Comparison of ENCODE assay signal across 13 cellular contexts in the genomic region with DNA sequence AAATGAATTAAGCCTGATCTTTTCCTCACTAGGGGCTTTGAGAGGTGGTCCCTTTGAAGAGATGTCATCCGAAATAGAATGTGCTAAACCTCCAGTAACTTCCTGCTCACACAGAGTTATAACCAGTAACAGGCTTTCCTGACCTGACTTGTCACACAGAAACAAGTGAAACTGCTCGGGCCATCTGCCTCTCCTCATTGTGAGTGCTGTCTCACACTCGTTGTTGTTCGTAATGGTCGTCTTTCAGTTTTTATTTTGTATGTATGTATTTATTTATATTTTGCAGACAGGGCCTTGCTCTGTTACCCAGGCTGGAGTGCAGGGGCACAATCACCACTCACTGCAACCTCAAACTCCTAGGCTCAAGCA. TPM values are rescaled to one million over a fixed set of nuclear protein-coding genes. Genes with fewer than 3 reads are reported as not detected.
A peak's percentile ranks its signal among the peaks of the same experiment; 100 is the strongest.
DNase-seq lines count a peak whose midpoint lies in the region; ATAC-seq, FAIRE-seq and TF ChIP-seq lines count a peak whose summit lies in the region.
"Had no signal": no experiment of that assay in that cellular context is flagged by ENCODE, and none has a peak within 500 bp of the region (broad histone marks: within the 10 kb centered on the region; RNA-seq: fewer than 3 reads in every experiment).

No MANE protein-coding gene starts in this region.

- no peak for TF ChIP-seq RAD21 in SK-N-SH (IDR thresholded peaks at IDR 0.05; ENCODE audit: low read length)

- WGBS in SK-N-SH (ENCODE audit: low lambda C conversion rate) = 58% methylated on average over 5 of the region's 5 CpGs

- ATAC-seq in SK-N-SH treated with all-trans-retinoic acid at 6 μM for 48 hours = no peak
- ATAC-seq in RWPE2 (ENCODE audit: low read depth) = no peak

- peaks cover 11 to 25% of the 10 kb centered on the region in 2 experiments; a peak in 3 of 4 replicates for H3K4me1 ChIP-seq in SK-N-SH (ENCODE audit: control insufficient read depth in 1 of 2, insufficient read depth in 2 of 2, low read depth in 1 of 2, low read length in 1 of 2)
- peaks cover 9% of the 10 kb centered on the region for H3K4me1 ChIP-seq in RWPE2 (ENCODE audit: insufficient read depth, poor library complexity, severe bottlenecking)

- H3K9me2 ChIP-seq in SK-N-SH = no peaks in the 10 kb centered on the region

- H3K4me3 ChIP-seq in SK-N-SH (ENCODE audit: low read depth in 2 of 2, low read length in 1 of 2) (no peak overlapping the region), RWPE2 (ENCODE audit: severe bottlenecking) (no peak overlapping the region)
- H3K4me3 ChIP-seq: HAP-1 had no signal

- no peak for DNase-seq in SK-N-SH
- peak; percentile 20 for DNase-seq in RWPE2 (ENCODE audit: low spot score)
- peak; percentile 40 for DNase-seq in medulla oblongata (ENCODE audit: extremely low spot score)
- DNase-seq in substantia nigra (lab: John Stamatoyannopoulos, UW) = no peak
- no peak for DNase-seq in COR-L47 (lab: John Stamatoyannopoulos, UW)
- DNase-seq in stimulated activated CD4-positive, alpha-beta T cell treated with anti-CD3 and anti-CD28 coated beads, Interleukin-15, amount 100 ng/mL, for 24 hours = no peak
- DNase-seq in GM12891 (ENCODE audit: insufficient read length, low spot score) = no peak
- DNase-seq: activated CD4-positive, alpha-beta T cell treated with anti-CD3 and anti-CD28 coated beads for 1 hour; NCI-H2081 treated with DMSO at 0.1 percent for 48 hours had no signal

- POLR2A ChIA-PET in SK-N-SH (lab: Yijun Ruan, JAX) = no interaction called here

- H3K27ac ChIP-seq in SK-N-SH (ENCODE audit: low read depth in 2 of 2, low read length in 1 of 2) (no peak overlapping the region), RWPE2 (ENCODE audit: poor library complexity, severe bottlenecking) (no peak overlapping the region), substantia nigra (ENCODE audit: low read depth, low read length, poor library complexity, severe bottlenecking) (peak overlapping the region; percentile 83)

- H4K20me1 ChIP-seq in SK-N-SH (ENCODE audit: insufficient read depth) = no peaks in the 10 kb centered on the region

- no peak overlapping the region for H2AFZ ChIP-seq in SK-N-SH (ENCODE audit: low read depth)

- no peak for FAIRE-seq in GM12891 (lab: Jason Lieb, UNC)
- FAIRE-seq: islet of Langerhans had no signal

- no peak for TF ChIP-seq POLR2A in GM12891 (IDR thresholded peaks at IDR 0.05; ENCODE audit: low read depth, low read length)

- H3K36me3 ChIP-seq in SK-N-SH (replicated peaks in 1 of 2; ENCODE audit: control insufficient read depth in 1 of 2, insufficient read depth in 2 of 2, low read length in 1 of 2) (no peaks in the 10 kb centered on the region), RWPE2 (ENCODE audit: low read depth) (no peaks in the 10 kb centered on the region)
- H3K36me3 ChIP-seq: HAP-1 had no signal

- no peak overlapping the region for H3K9ac ChIP-seq in SK-N-SH

- no peak for TF ChIP-seq CTCF in SK-N-SH (IDR thresholded peaks at IDR 0.05)
- no peak for TF ChIP-seq CTCF in RWPE2 (IDR thresholded peaks at IDR 0.05; ENCODE audit: poor library complexity, severe bottlenecking)

- H3K27me3 ChIP-seq in SK-N-SH (ENCODE audit: insufficient read depth) (no peaks in the 10 kb centered on the region), RWPE2 (ENCODE audit: insufficient read depth, poor library complexity, severe bottlenecking) (no peaks in the 10 kb centered on the region)

- CTCF ChIA-PET in SK-N-SH (lab: Yijun Ruan, JAX) = interaction anchor here (0.6 to 8.2 kb wide), 4 partner anchors 15 to 93 kb away, joined by 3 to 68 read pairs (median 15); no protein-coding TSS in a partner anchor

- no peaks in the 10 kb centered on the region for H3K79me2 ChIP-seq in SK-N-SH (ENCODE audit: insufficient read depth)

- no peaks in the 10 kb centered on the region for H3K9me3 ChIP-seq in SK-N-SH
- H3K9me3 ChIP-seq in RWPE2 (ENCODE audit: severe bottlenecking) = no peaks in the 10 kb centered on the region
- H3K9me3 ChIP-seq: HAP-1 had no signal

- no peak for TF ChIP-seq EP300 in SK-N-SH (IDR thresholded peaks at IDR 0.05; ENCODE audit: borderline replicate concordance in 1 of 2, low read depth in 1 of 2, low read length in 1 of 2)

- peak overlapping the region; percentile 30; the same call in 1 of the 2 replicates for H3K4me2 ChIP-seq in SK-N-SH

- no peaks in the 10 kb centered on the region for H3F3A ChIP-seq in SK-N-SH (replicated peaks; ENCODE audit: insufficient read depth)

TF ChIP-seq in SK-N-SH, 30 proteins besides CTCF, POLR2A, EP300 and RAD21 (continues in another document):
- TF ChIP-seq MEF2A (IDR thresholded peaks at IDR 0.05; ENCODE audit: borderline replicate concordance, low read depth) = no peak
- TF ChIP-seq RCOR1 (IDR thresholded peaks at IDR 0.05; ENCODE audit: low read length) = no peak
- TF ChIP-seq, protein P1, sequence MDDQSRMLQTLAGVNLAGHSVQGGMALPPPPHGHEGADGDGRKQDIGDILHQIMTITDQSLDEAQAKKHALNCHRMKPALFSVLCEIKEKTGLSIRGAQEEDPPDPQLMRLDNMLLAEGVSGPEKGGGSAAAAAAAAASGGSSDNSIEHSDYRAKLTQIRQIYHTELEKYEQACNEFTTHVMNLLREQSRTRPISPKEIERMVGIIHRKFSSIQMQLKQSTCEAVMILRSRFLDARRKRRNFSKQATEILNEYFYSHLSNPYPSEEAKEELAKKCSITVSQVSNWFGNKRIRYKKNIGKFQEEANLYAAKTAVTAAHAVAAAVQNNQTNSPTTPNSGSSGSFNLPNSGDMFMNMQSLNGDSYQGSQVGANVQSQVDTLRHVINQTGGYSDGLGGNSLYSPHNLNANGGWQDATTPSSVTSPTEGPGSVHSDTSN (IDR thresholded peaks at IDR 0.05) = no peak
- TF ChIP-seq TEAD4 (IDR thresholded peaks at IDR 0.05; ENCODE audit: borderline replicate concordance, insufficient read depth) = no peak
- TF ChIP-seq SIN3A (IDR thresholded peaks at IDR 0.05; ENCODE audit: borderline replicate concordance, low read depth, low read length) = no peak
- no peak for TF ChIP-seq JUND (IDR thresholded peaks at IDR 0.05)
- TF ChIP-seq TCF12 (IDR thresholded peaks at IDR 0.05) = no peak
- TF ChIP-seq EZH2phosphoT487 (IDR thresholded peaks at IDR 0.05; ENCODE audit: borderline replicate concordance, low read depth) = no peak
- TF ChIP-seq RXRA (IDR thresholded peaks at IDR 0.05; ENCODE audit: borderline replicate concordance, low read depth) = no peak
- TF ChIP-seq FOXM1 (IDR thresholded peaks at IDR 0.05; ENCODE audit: low read depth) = no peak

TF ChIP-seq in SK-N-SH treated with all-trans-retinoic acid at 6 μM for 48 hours, 23 proteins besides CTCF, POLR2A, EP300 and RAD21 (continues in another document):
- TF ChIP-seq, protein P2, sequence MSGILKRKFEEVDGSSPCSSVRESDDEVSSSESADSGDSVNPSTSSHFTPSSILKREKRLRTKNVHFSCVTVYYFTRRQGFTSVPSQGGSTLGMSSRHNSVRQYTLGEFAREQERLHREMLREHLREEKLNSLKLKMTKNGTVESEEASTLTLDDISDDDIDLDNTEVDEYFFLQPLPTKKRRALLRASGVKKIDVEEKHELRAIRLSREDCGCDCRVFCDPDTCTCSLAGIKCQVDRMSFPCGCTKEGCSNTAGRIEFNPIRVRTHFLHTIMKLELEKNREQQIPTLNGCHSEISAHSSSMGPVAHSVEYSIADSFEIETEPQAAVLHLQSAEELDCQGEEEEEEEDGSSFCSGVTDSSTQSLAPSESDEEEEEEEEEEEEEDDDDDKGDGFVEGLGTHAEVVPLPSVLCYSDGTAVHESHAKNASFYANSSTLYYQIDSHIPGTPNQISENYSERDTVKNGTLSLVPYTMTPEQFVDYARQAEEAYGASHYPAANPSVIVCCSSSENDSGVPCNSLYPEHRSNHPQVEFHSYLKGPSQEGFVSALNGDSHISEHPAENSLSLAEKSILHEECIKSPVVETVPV (CRISPR knock-in tag; IDR thresholded peaks at IDR 0.05) = no peak

TF ChIP-seq in GM12891, 5 proteins besides CTCF, POLR2A, EP300 and RAD21:
- TF ChIP-seq POLR2AphosphoS5 (IDR thresholded peaks at IDR 0.05; ENCODE audit: low read depth, low read length) (no peak), SPI1 (IDR thresholded peaks at IDR 0.05; ENCODE audit: low read depth, low read length) (no peak), PAX5 (IDR thresholded peaks at IDR 0.05; ENCODE audit: insufficient read depth, low read length, severe bottlenecking) (no peak), TAF1 (IDR thresholded peaks at IDR 0.05; ENCODE audit: low read depth, low read length) (no peak), POU2F2 (IDR thresholded peaks at IDR 0.05; ENCODE audit: low read depth, low read length) (no peak)

RNA-seq across cellular contexts. Expression of a gene that starts 24.0 kb away (rescaled TPM):
- under 0.01 and 0.02 TPM in 2 replicates for polyA plus RNA-seq in SK-N-SH (2012; rRNA removed)
- 0.01 and 0.04 TPM in 2 replicates for polyA plus RNA-seq in SK-N-SH (2012; cell fraction: cytosol; rRNA removed)
- polyA plus RNA-seq in SK-N-SH (2012; cell fraction: nucleus; rRNA removed) = 0.01 TPM in 1 of 2 replicates, not detected in the other
- polyA plus RNA-seq in GM12891 (2012; ENCODE audit: low read depth, missing spikeins) = 0.04 TPM
- polyA plus RNA-seq: AG04450 had no signal

RNA-seq across cellular contexts. Expression of a gene that starts 54.0 kb away (rescaled TPM):
- 0.02 and 0.03 TPM in 2 replicates for polyA plus RNA-seq in SK-N-SH (2012; rRNA removed)
- 0.03 and 0.07 TPM in 2 replicates for polyA plus RNA-seq in SK-N-SH (2012; cell fraction: cytosol; rRNA removed)
- 0.14 and 0.15 TPM in 2 replicates for polyA plus RNA-seq in SK-N-SH (2012; cell fraction: nucleus; rRNA removed)
- 2.6 TPM for polyA plus RNA-seq in GM12891 (2012; ENCODE audit: low read depth, missing spikeins)

Comparison
In these comparisons a context has a peak if more than half of its experiments do, and no peak if none do; other contexts are left out.
1. DNase-seq: peak in RWPE2 (single experiment) and medulla oblongata (single experiment); none in SK-N-SH (single experiment), substantia nigra (0 of 49), COR-L47 (single experiment), stimulated activated CD4-positive, alpha-beta T cell treated with anti-CD3 and anti-CD28 coated beads, Interleukin-15, amount 100 ng/mL, for 24 hours (single experiment) and GM12891 (single experiment).